In genomic region chrX:48972214-48973164, GRCh38 we compare ENCODE assay signal across 8 cellular contexts. TPM values are rescaled to one million over a fixed set of nuclear protein-coding genes. Genes with fewer than 3 reads are reported as not detected.
A peak's percentile ranks its signal among the peaks of the same experiment; 100 is the strongest.
DNase-seq lines count a peak whose midpoint lies in the region; ATAC-seq and TF ChIP-seq lines count a peak whose summit lies in the region.

No MANE protein-coding gene starts in this region.

- no peak overlapping the region for H3K27ac ChIP-seq in upper lobe of right lung

- H3K9me3 ChIP-seq in MG63, result no peaks in the 10 kb centered on the region
- no peaks in the 10 kb centered on the region for H3K9me3 ChIP-seq in upper lobe of right lung

- no peaks in the 10 kb centered on the region for H3K27me3 ChIP-seq in MG63
- no peaks in the 10 kb centered on the region for H3K27me3 ChIP-seq in upper lobe of right lung

- H3K4me1 ChIP-seq in upper lobe of right lung, result no peaks in the 10 kb centered on the region

- DNase-seq in GM03348 (ENCODE audit: low spot score) (peak; percentile 51), MG63 (peak; percentile 20), epidermal melanocyte (ENCODE audit: insufficient read length, low spot score) (peak; percentile 31), mucosa of gallbladder (ENCODE audit: low spot score) (peak; percentile 36), upper lobe of right lung (no peak)
- peak; percentile 20 to 23 for DNase-seq in activated CD4-positive, alpha-beta T cell treated with anti-CD3 and anti-CD28 coated beads for 4 hours

- H3K4me3 ChIP-seq in MG63 (no peak overlapping the region), upper lobe of right lung (peak overlapping the region; percentile 33)

- H3K36me3 ChIP-seq in MG63 (no peaks in the 10 kb centered on the region), upper lobe of right lung (no peaks in the 10 kb centered on the region)

- intact Hi-C loops in upper lobe of right lung (cut with DNase I), result no loop called here

- peak; percentile 51 for TF ChIP-seq CTCF in upper lobe of right lung (IDR thresholded peaks at IDR 0.05)

- ATAC-seq in upper lobe of right lung (peak; percentile 76), HG03571 (IDR thresholded peaks at IDR 0.05; ENCODE audit: unreplicated experiment) (no peak), GM19035 (IDR thresholded peaks at IDR 0.05; ENCODE audit: unreplicated experiment) (no peak)

RNA-seq across cellular contexts. Expression of gene KCND1, which starts 0.8 kb away (rescaled TPM):
- total RNA-seq in MG63 (2014; rRNA removed; shearing (Covaris generic); ENCODE audit: low replicate concordance), result 0.23 TPM in 1 of 2 replicates, not detected in the other
- total RNA-seq in mucosa of gallbladder (6.5 TPM), upper lobe of right lung (1.2 TPM)

RNA-seq across cellular contexts. Expression of gene OTUD5, which starts 15.1 kb away (rescaled TPM):
- 21.9 and 27.4 TPM in 2 replicates for total RNA-seq in MG63 (2014; rRNA removed; shearing (Covaris generic); ENCODE audit: low replicate concordance)
- total RNA-seq in mucosa of gallbladder (57.3 TPM), upper lobe of right lung (42.6 TPM)

RNA-seq across cellular contexts. Expression of gene GRIPAP1, which starts 29.6 kb away (rescaled TPM):
- 15.7 and 20.3 TPM in 2 replicates for total RNA-seq in MG63 (2014; rRNA removed; shearing (Covaris generic); ENCODE audit: low replicate concordance)
- total RNA-seq in mucosa of gallbladder, result 52.7 TPM
- 52.8 TPM for total RNA-seq in upper lobe of right lung

RNA-seq across cellular contexts. Expression of gene PIM2, which starts 53.7 kb away (rescaled TPM):
- total RNA-seq in MG63 (2014; rRNA removed; shearing (Covaris generic); ENCODE audit: low replicate concordance), result 1.6 and 1.9 TPM in 2 replicates
- total RNA-seq in mucosa of gallbladder (11.5 TPM), upper lobe of right lung (14.4 TPM)
